In the genomic region with DNA sequence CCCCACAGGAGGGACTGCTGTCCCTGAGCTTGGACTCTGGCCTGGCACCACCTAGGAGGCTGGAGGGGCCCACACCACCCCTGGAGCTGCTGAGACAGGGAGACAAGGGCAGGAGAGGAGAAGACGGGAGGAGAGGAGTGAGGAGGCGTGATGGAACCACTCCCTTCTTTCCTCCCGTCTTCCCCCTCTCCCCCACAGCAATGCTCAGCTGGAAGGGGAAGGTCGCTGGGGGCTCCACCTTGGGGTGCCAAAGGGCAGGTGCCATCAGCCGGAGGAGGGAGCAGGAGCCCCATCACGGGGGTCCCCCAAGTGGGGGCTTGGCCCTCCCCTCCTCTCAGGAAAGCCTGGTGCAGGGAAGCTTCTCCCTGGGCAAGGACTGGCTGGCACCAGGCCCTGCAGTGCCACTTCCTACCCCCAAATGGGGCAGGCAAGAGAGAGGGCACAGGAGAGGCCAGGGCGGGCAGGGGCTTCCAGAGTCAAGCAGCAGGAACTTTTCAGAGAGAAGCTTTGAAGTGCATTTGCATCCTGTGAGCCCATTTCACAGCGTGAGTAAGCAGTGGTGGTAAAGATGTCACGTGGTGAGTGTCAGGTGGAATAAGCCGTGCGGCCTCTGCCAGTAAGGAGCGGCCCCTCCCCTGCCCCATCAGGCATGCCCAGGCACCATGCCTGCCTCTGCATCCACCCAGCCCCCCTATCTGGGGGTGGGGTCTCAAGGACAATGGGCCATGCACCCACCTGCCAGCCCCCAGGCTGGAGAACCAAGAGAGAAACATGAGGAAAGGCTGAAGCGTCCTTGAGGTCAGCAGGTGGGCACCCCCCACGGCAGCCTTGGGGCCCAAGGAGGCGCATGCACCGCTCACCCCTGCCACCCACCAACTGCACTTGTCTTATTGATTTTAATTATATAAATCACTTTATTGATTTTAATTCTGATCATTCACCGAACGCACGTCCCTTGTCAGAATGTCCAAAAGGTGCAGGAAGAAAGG, we compare ENCODE assay signal across 1 cellular context.
A peak's percentile ranks its signal among the peaks of the same experiment; 100 is the strongest.
TF ChIP-seq lines count a peak whose summit lies in the region.

No MANE protein-coding gene starts in this region.

TF ChIP-seq in HepG2, 621 proteins besides CTCF, POLR2A, EP300 and RAD21 (continued from another document and continues in another):
- TF ChIP-seq ETS1 (CRISPR knock-in tag; IDR thresholded peaks at IDR 0.05) (no peak), MAZ (IDR thresholded peaks at IDR 0.05; ENCODE audit: borderline replicate concordance, low read depth, low read length) (no peak), MAZ (CRISPR knock-in tag; IDR thresholded peaks at IDR 0.05; ENCODE audit: low read depth) (0 out of 2 replicates have a peak, but pooled peaks have one; percentile 33), ATF2 (CRISPR knock-in tag; IDR thresholded peaks at IDR 0.05) (no peak; the same call in 1 of the 2 replicates), ZBTB43 (CRISPR knock-in tag; conservative IDR thresholded peaks at IDR 0.05) (no peak), RCOR2 (CRISPR knock-in tag; IDR thresholded peaks at IDR 0.05) (no peak), SAFB2 (CRISPR knock-in tag; IDR thresholded peaks at IDR 0.05; ENCODE audit: borderline replicate concordance, low read depth) (no peak), AGO1 (IDR thresholded peaks at IDR 0.05; ENCODE audit: low read depth, low read length, poor library complexity, severe bottlenecking) (no peak), ARNTL (CRISPR knock-in tag; IDR thresholded peaks at IDR 0.05) (no peak), ZFP91 (CRISPR knock-in tag; IDR thresholded peaks at IDR 0.05; ENCODE audit: borderline replicate concordance) (peak; percentile 11; the same call in 1 of the 2 replicates), SIN3A (IDR thresholded peaks at IDR 0.05; ENCODE audit: borderline replicate concordance, low read depth, low read length) (no peak), HOXA3 (CRISPR knock-in tag; IDR thresholded peaks at IDR 0.05) (no peak; the same call in 1 of the 2 replicates), MYNN (CRISPR knock-in tag; IDR thresholded peaks at IDR 0.05; ENCODE audit: low read depth) (no peak), ZNF839 (CRISPR knock-in tag; IDR thresholded peaks at IDR 0.05; ENCODE audit: borderline replicate concordance) (no peak), ZFP36L2 (CRISPR knock-in tag; IDR thresholded peaks at IDR 0.05) (no peak), ZNF331 (CRISPR knock-in tag; IDR thresholded peaks at IDR 0.05) (no peak), DBP (CRISPR knock-in tag; IDR thresholded peaks at IDR 0.05; ENCODE audit: not compliant biosample characterization) (no peak), SIN3B (IDR thresholded peaks at IDR 0.05; ENCODE audit: low read length) (no peak), JARID2 (CRISPR knock-in tag; IDR thresholded peaks at IDR 0.05; ENCODE audit: insufficient replicate concordance) (no peak), SUZ12 (IDR thresholded peaks at IDR 0.05; ENCODE audit: low read depth, low read length) (no peak), TCF12 (IDR thresholded peaks at IDR 0.05) (no peak), TCF12 (CRISPR knock-in tag; IDR thresholded peaks at IDR 0.05) (peak; percentile 24; the same call in 1 of the 2 replicates), MBNL3 (CRISPR knock-in tag; conservative IDR thresholded peaks at IDR 0.05) (no peak), ZNF136 (CRISPR knock-in tag; IDR thresholded peaks at IDR 0.05; ENCODE audit: low read depth) (no peak), DNMT3B (CRISPR knock-in tag; conservative IDR thresholded peaks at IDR 0.05) (no peak), ZNF790 (CRISPR knock-in tag; IDR thresholded peaks at IDR 0.05; ENCODE audit: borderline replicate concordance) (no peak; the same call in 1 of the 2 replicates), ZNF451 (CRISPR knock-in tag; IDR thresholded peaks at IDR 0.05) (no peak), SP140L (CRISPR knock-in tag; IDR thresholded peaks at IDR 0.05; ENCODE audit: borderline replicate concordance) (no peak), ZBTB21 (CRISPR knock-in tag; IDR thresholded peaks at IDR 0.05) (no peak; the same call in 1 of the 2 replicates), ZNF773 (CRISPR knock-in tag; IDR thresholded peaks at IDR 0.05; ENCODE audit: borderline replicate concordance) (no peak), ZNF180 (CRISPR knock-in tag; IDR thresholded peaks at IDR 0.05; ENCODE audit: borderline replicate concordance, low read depth) (no peak), FOXC1 (CRISPR knock-in tag; IDR thresholded peaks at IDR 0.05; ENCODE audit: borderline replicate concordance) (no peak), CC2D1A (CRISPR knock-in tag; IDR thresholded peaks at IDR 0.05) (no peak), ZNF816 (CRISPR knock-in tag; IDR thresholded peaks at IDR 0.05; ENCODE audit: borderline replicate concordance) (no peak), ZHX1 (CRISPR knock-in tag; IDR thresholded peaks at IDR 0.05; ENCODE audit: low read depth) (no peak), ZNF326 (CRISPR knock-in tag; IDR thresholded peaks at IDR 0.05; ENCODE audit: borderline replicate concordance) (peak; percentile 75; the same call in 1 of the 2 replicates), NCOA2 (CRISPR knock-in tag; IDR thresholded peaks at IDR 0.05) (no peak), HMG20B (CRISPR knock-in tag; conservative IDR thresholded peaks at IDR 0.05) (no peak), NONO (IDR thresholded peaks at IDR 0.05) (no peak), NONO (CRISPR knock-in tag; conservative IDR thresholded peaks at IDR 0.05) (0 out of 2 replicates have a peak, but pooled peaks have one; percentile 52), LRRFIP1 (CRISPR knock-in tag; conservative IDR thresholded peaks at IDR 0.05) (no peak), BHLHE40 (IDR thresholded peaks at IDR 0.05; ENCODE audit: low read length) (no peak), ZNF30 (CRISPR knock-in tag; IDR thresholded peaks at IDR 0.05) (no peak), NR1H2 (CRISPR knock-in tag; IDR thresholded peaks at IDR 0.05; ENCODE audit: borderline replicate concordance, low read depth) (no peak), MEIS1 (CRISPR knock-in tag; IDR thresholded peaks at IDR 0.05; ENCODE audit: borderline replicate concordance) (no peak; the same call in 1 of the 2 replicates), ZNF878 (CRISPR knock-in tag; IDR thresholded peaks at IDR 0.05) (peak; percentile 5; the same call in 1 of the 2 replicates), ZNF644 (CRISPR knock-in tag; IDR thresholded peaks at IDR 0.05; ENCODE audit: low read depth) (no peak), ZNF33A (CRISPR knock-in tag; IDR thresholded peaks at IDR 0.05; ENCODE audit: borderline replicate concordance) (0 out of 2 replicates have a peak, but pooled peaks have one; percentile 18), STAT5B (CRISPR knock-in tag; IDR thresholded peaks at IDR 0.05) (no peak), SPEN (CRISPR knock-in tag; IDR thresholded peaks at IDR 0.05; ENCODE audit: low read depth) (no peak)
- TF ChIP-seq, protein P1, sequence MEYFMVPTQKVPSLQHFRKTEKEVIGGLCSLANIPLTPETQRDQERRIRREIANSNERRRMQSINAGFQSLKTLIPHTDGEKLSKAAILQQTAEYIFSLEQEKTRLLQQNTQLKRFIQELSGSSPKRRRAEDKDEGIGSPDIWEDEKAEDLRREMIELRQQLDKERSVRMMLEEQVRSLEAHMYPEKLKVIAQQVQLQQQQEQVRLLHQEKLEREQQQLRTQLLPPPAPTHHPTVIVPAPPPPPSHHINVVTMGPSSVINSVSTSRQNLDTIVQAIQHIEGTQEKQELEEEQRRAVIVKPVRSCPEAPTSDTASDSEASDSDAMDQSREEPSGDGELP (IDR thresholded peaks at IDR 0.05; ENCODE audit: borderline replicate concordance, low read depth) = no peak
- TF ChIP-seq, protein P2, sequence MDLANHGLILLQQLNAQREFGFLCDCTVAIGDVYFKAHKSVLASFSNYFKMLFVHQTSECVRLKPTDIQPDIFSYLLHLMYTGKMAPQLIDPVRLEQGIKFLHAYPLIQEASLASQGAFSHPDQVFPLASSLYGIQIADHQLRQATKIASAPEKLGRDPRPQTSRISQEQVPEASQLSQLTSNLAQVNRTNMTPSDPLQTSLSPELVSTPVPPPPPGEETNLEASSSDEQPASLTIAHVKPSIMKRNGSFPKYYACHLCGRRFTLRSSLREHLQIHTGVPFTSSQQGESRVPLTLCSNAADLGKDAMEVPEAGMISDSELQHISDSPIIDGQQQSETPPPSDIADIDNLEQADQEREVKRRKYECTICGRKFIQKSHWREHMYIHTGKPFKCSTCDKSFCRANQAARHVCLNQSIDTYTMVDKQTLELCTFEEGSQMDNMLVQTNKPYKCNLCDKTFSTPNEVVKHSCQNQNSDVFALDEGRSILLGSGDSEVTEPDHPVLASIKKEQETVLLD (CRISPR knock-in tag; IDR thresholded peaks at IDR 0.05; ENCODE audit: low read depth) = no peak
